In the genomic region with DNA sequence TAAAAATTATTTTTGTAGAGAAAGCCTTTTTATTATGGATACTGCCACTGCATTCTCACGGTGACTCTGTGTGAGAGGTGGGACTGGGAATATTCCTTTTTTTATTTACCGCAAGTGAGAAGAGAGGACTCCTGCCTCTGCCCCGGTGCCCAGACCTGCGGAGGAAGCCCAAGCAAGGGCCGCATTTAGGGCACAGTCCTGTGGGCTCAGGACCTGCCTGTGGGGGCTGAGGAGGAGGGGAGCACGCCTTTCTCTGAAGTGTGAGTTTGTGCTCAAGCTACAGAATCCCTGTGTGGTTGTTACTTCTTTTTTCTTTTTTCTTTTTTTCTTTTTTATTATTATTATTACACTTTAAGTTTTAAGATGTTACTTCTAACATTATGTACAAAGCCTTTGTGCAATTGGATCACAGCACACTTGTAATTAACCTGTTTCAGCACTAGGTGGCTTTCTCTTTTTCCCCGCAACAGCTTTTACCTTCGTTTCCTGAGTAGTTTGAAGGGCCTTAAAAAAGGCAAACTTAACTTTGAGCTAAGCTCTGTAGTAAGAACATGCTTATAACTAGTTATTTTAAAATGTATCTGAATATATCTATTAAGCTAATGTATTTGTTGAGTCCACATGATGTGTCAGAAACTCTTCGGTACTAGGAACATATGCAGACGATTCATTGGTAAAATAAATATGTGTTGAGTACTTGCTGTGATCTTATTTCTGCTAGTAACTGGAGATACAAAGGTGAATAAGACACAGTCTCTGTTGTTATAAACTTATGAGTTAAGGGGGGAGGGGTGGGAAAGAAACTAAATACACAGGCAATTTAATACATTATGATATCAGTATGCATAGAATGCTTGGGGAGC, we compare ENCODE assay signal across 9 cellular contexts. TPM values are rescaled to one million over a fixed set of nuclear protein-coding genes. Genes with fewer than 3 reads are reported as not detected.
DNase-seq lines count a peak whose midpoint lies in the region; ATAC-seq, FAIRE-seq and TF ChIP-seq lines count a peak whose summit lies in the region.
"Had no signal": no experiment of that assay in that cellular context is flagged by ENCODE, and none has a peak within 500 bp of the region (broad histone marks: within the 10 kb centered on the region; RNA-seq: fewer than 3 reads in every experiment).

No MANE protein-coding gene starts in this region.

- no peaks in the 10 kb centered on the region for H3K9me2 ChIP-seq in Loucy (replicated peaks; ENCODE audit: low read depth, low read length)

- no peaks in the 10 kb centered on the region for H3K36me3 Mint-ChIP-seq in CD8-positive, alpha-beta T cell
- H3K36me3 Mint-ChIP-seq: memory B cell had no signal

- CTCF ChIA-PET in CD8-positive, alpha-beta T cell (lab: Charles Lee): interaction anchor here (0.6 to 0.9 kb wide), 3 partner anchors 23 to 916 kb away, joined by 3 to 4 read pairs (median 3); no protein-coding TSS in a partner anchor
- CTCF ChIA-PET in K562 (lab: Yijun Ruan, JAX; ENCODE audit: low intra/inter-chr PET ratio): no interaction called here

- H3K79me2 ChIP-seq in Loucy (ENCODE audit: insufficient read depth, low read length): peaks cover 97% of the 10 kb centered on the region
- H3K79me2 ChIP-seq in K562 (ENCODE audit: control insufficient read depth, insufficient read depth, low read length): peaks cover 92% of the 10 kb centered on the region

- peak; percentile 60 for TF ChIP-seq CTCF in CD8-positive, alpha-beta T cell (IDR thresholded peaks at IDR 0.05)
- TF ChIP-seq CTCF in Loucy (conservative IDR thresholded peaks at IDR 0.05; ENCODE audit: low read length) (peak; percentile 69), K562 (IDR thresholded peaks at IDR 0.05 in 2 of 3, conservative IDR thresholded peaks at IDR 0.05 in 1 of 3; ENCODE audit: insufficient read depth in 2 of 3, low read depth in 1 of 3, low read length in 3 of 3) (peak; percentile 43 to 54 (median 53); a peak in 5 of 6 replicates), right lobe of liver (IDR thresholded peaks at IDR 0.05) (peak; percentile 63 to 67 (median 64))

- DNase-seq in CD8-positive, alpha-beta T cell: no peak
- DNase-seq in K562 (ENCODE audit: extremely low read depth in 1 of 4, low spot score in 3 of 4) (peak in 3 of 4 experiments; percentile 33 to 65 (median 39)), right lobe of liver (no peak), activated T-cell treated with anti-CD3 and anti-CD28 coated beads for 4 hours (no peak), NCI-H526 treated with DMSO at 0.1 percent for 48 hours (lab: John Stamatoyannopoulos, UW) (no peak)
- DNase-seq in stimulated activated CD4-positive, alpha-beta T cell treated with anti-CD3 and anti-CD28 coated beads, Interleukin-4, amount 100 ng/mL, for 24 hours: no peak

- H3K9me3 Mint-ChIP-seq in CD8-positive, alpha-beta T cell: no peaks in the 10 kb centered on the region
- H3K9me3 Mint-ChIP-seq: memory B cell had no signal

- no peak overlapping the region for H3K4me3 Mint-ChIP-seq in CD8-positive, alpha-beta T cell
- H3K4me3 Mint-ChIP-seq: memory B cell had no signal

- no peaks in the 10 kb centered on the region for H3K36me3 ChIP-seq in CD8-positive, alpha-beta T cell (ENCODE audit: insufficient read depth, low read length)
- no peaks in the 10 kb centered on the region for H3K36me3 ChIP-seq in Loucy (ENCODE audit: insufficient read depth, low read length)
- no peaks in the 10 kb centered on the region for H3K36me3 ChIP-seq in K562 (ENCODE audit: control insufficient read depth, insufficient read depth, low read length)
- no peaks in the 10 kb centered on the region for H3K36me3 ChIP-seq in right lobe of liver

- H3K27me3 Mint-ChIP-seq in CD8-positive, alpha-beta T cell (ENCODE audit: low read depth): peaks cover 6% of the 10 kb centered on the region

- no peaks in the 10 kb centered on the region for H3F3A ChIP-seq in Loucy (ENCODE audit: low read depth)

- no peaks in the 10 kb centered on the region for H3K27me3 ChIP-seq in CD8-positive, alpha-beta T cell (ENCODE audit: insufficient read depth, low read length)
- H3K27me3 ChIP-seq in Loucy (ENCODE audit: insufficient read depth, low read length, poor library complexity, severe bottlenecking) (no peaks in the 10 kb centered on the region), K562 (ENCODE audit: control insufficient read depth in 2 of 2, insufficient read depth in 2 of 2, low read length in 2 of 2) (no peaks in the 10 kb centered on the region), right lobe of liver (no peaks in the 10 kb centered on the region)

- peak; percentile 23 for FAIRE-seq in K562 (lab: Jason Lieb, UNC)

- H4K20me1 ChIP-seq in Loucy (ENCODE audit: insufficient read depth, low read length, poor library complexity, severe bottlenecking): peaks cover 39% of the 10 kb centered on the region
- no peaks in the 10 kb centered on the region; the same call in 1 of the 2 replicates for H4K20me1 ChIP-seq in K562 (replicated peaks; ENCODE audit: control insufficient read depth, insufficient read depth, low read length)

- ATAC-seq in CD8-positive, alpha-beta T cell: peak; percentile 38
- ATAC-seq in GM19043 (IDR thresholded peaks at IDR 0.05; ENCODE audit: low read depth, unreplicated experiment) (peak; percentile 74), K562 (peak; percentile 59), right lobe of liver (peak; percentile 79 to 86 (median 82))

- no peak overlapping the region for H3K27ac Mint-ChIP-seq in CD8-positive, alpha-beta T cell
- H3K27ac Mint-ChIP-seq: memory B cell had no signal

- H3K9me3 ChIP-seq in CD8-positive, alpha-beta T cell (ENCODE audit: low read length): no peaks in the 10 kb centered on the region
- H3K9me3 ChIP-seq in Loucy (ENCODE audit: insufficient read depth, low read depth, low read length) (no peaks in the 10 kb centered on the region), K562 (replicated peaks; ENCODE audit: control insufficient read depth, insufficient read depth, low read depth, low read length) (no peaks in the 10 kb centered on the region), right lobe of liver (no peaks in the 10 kb centered on the region)

- peak; percentile 31 to 52; a peak in 2 of 4 replicates for TF ChIP-seq RAD21 in K562 (CRISPR knock-in tag; conservative IDR thresholded peaks at IDR 0.05 in 1 of 2, IDR thresholded peaks at IDR 0.05 in 1 of 2)

- in situ Hi-C loops in K562 (cut with MboI): no loop called here

- peak overlapping the region; percentile 41 for H3K4me2 ChIP-seq in Loucy (ENCODE audit: low read depth, low read length, poor library complexity, severe bottlenecking)
- no peak overlapping the region; the same call in 1 of the 2 replicates for H3K4me2 ChIP-seq in K562 (ENCODE audit: insufficient read depth, low read length)

- no peak overlapping the region for H3K9ac ChIP-seq in Loucy (ENCODE audit: low read depth, low read length, poor library complexity, severe bottlenecking)
- H3K9ac ChIP-seq in K562 (ENCODE audit: insufficient read depth in 1 of 2, low read depth in 2 of 2, low read length in 2 of 2): no peak overlapping the region

- H2AFZ ChIP-seq in Loucy (ENCODE audit: low read length): no peak overlapping the region
- H2AFZ ChIP-seq in K562 (ENCODE audit: low read depth, low read length): no peak overlapping the region

- no peak overlapping the region for H3K4me3 ChIP-seq in CD8-positive, alpha-beta T cell (ENCODE audit: low read depth, low read length)
- H3K4me3 ChIP-seq in Loucy (ENCODE audit: low read length, poor library complexity, severe bottlenecking): peak overlapping the region; percentile 11
- no peak overlapping the region for H3K4me3 ChIP-seq in K562
- H3K4me3 ChIP-seq in right lobe of liver: no peak overlapping the region

- H3K9me1 ChIP-seq in K562 (ENCODE audit: control insufficient read depth, insufficient read depth, low read length): no peaks in the 10 kb centered on the region

- TF ChIP-seq POLR2A in K562 (conservative IDR thresholded peaks at IDR 0.05) (no peak), right lobe of liver (IDR thresholded peaks at IDR 0.05) (no peak)

- no peaks in the 10 kb centered on the region for H3K4me1 Mint-ChIP-seq in CD8-positive, alpha-beta T cell (ENCODE audit: low read depth)
- H3K4me1 Mint-ChIP-seq: memory B cell had no signal

- BruUV-seq in K562 (replicated peaks; lab: Mats Ljungman, UMichigan): no TSS peak

- WGBS in K562 (ENCODE audit: insufficient coverage, low coverage, missing lambda C conversion rate): 34% methylated on average over 10 of the region's 10 CpGs
- WGBS in right lobe of liver (ENCODE audit: insufficient coverage, low coverage, low lambda C conversion rate, missing lambda C conversion rate): 42% methylated on average over 10 of the region's 10 CpGs

- POLR2A ChIA-PET in CD8-positive, alpha-beta T cell (lab: Charles Lee): no interaction called here
- POLR2A ChIA-PET in K562 (lab: Yijun Ruan, JAX): interaction anchor here (1.1 to 1.6 kb wide), 2 partner anchors 11 to 19 kb away, joined by 4 read pairs; partner anchors contain the start of gene AMOTL1

- no peak for TF ChIP-seq EP300 in K562 (IDR thresholded peaks at IDR 0.05; ENCODE audit: low read length)

- no peak overlapping the region for H3K27ac ChIP-seq in CD8-positive, alpha-beta T cell (ENCODE audit: low read depth, low read length)
- H3K27ac ChIP-seq in K562 (ENCODE audit: extremely low read depth, low read depth, low read length) (peak overlapping the region; percentile 8; the same call in 1 of the 3 replicates), right lobe of liver (peak overlapping the region in 1 of 3 donors; percentile 5)

- intact Hi-C loops in CD8-positive, alpha-beta T cell (cut with DNase I, micrococcal nuclease): loop anchor here (1.0 to 10.0 kb wide), 4 partner anchors 90 to 1640 kb away; no protein-coding TSS in a partner anchor
- intact Hi-C loops in K562 (cut with micrococcal nuclease): loop anchor here (5.0 kb wide), 1 partner anchor 111 kb away; no protein-coding TSS in a partner anchor
- intact Hi-C loops in right lobe of liver (cut with DNase I): no loop called here

- no peaks in the 10 kb centered on the region for H3K4me1 ChIP-seq in CD8-positive, alpha-beta T cell (ENCODE audit: insufficient read depth, low read length)
- H3K4me1 ChIP-seq in Loucy (ENCODE audit: insufficient read depth, low read length, poor library complexity, severe bottlenecking) (peaks cover 60% of the 10 kb centered on the region), K562 (replicated peaks in 1 of 2; ENCODE audit: control insufficient read depth in 2 of 2, insufficient read depth in 2 of 2, low read length in 2 of 2) (peaks cover 0 to 43% of the 10 kb centered on the region in 2 experiments; a peak in 3 of 5 replicates), right lobe of liver (peaks cover 0 to 20% (median 0%) of the 10 kb centered on the region in 4 donors)

RNA-seq across cellular contexts. Expression of gene AMOTL1, which starts 18.3 kb away (rescaled TPM):
- total RNA-seq in CD8-positive, alpha-beta T cell: under 1 TPM; 0.19 to 0.39 TPM
- total RNA-seq in K562 (2011; cell fraction: chromatin; rRNA removed; ENCODE audit: low replicate concordance): 33.3 and 42.6 TPM in 2 replicates
- 17.8 and 18.0 TPM in 2 replicates for total RNA-seq in K562 (2011; cell fraction: nucleolus; rRNA removed)
- total RNA-seq in K562 (2011; cell fraction: nucleoplasm; rRNA removed): 26.3 and 39.2 TPM in 2 replicates
- total RNA-seq in K562 (2014; rRNA removed) (20.9 and 22.1 TPM in 2 replicates), K562 (2014; rRNA removed; fragmentation: Illumina TruSeq; extraction: Trizol) (14.0 and 14.4 TPM in 2 replicates), K562 (2015; rRNA removed; fragmentation: Illumina TruSeq; extraction: Trizol) (12.8 and 12.9 TPM in 2 replicates), K562 (2021) (29.9 and 35.4 TPM in 2 replicates), right lobe of liver (10 to 100 TPM in 4 of 6 experiments, 1 to 10 TPM in 2; 7.4 to 43.8 (median 17.3) TPM)
- polyA plus RNA-seq in K562 (2011; rRNA removed) (2.5 and 16.7 TPM in 2 replicates), K562 (2014; fragmentation: Illumina TruSeq; extraction: Trizol) (18.7 and 18.8 TPM in 2 replicates), K562 (2014; fragmentation: Nextera tagmentation; extraction: Ambion mirVana) (1 to 10 TPM; 4.0 to 4.7 TPM), K562 (2014; rRNA removed) (12.6 and 13.3 TPM in 2 replicates)
- 2.0 and 12.2 TPM in 2 replicates for polyA plus RNA-seq in K562 (2011; cell fraction: cytosol; rRNA removed)
- polyA plus RNA-seq in K562 (2011; cell fraction: nucleus; rRNA removed): 3.0 and 21.5 TPM in 2 replicates
- polyA plus RNA-seq in K562 (2012): 17.9 and 23.2 TPM in 2 replicates
- polyA minus RNA-seq in K562 (2011; rRNA and poly(A)+ RNA removed): 5.5 and 37.5 TPM in 2 replicates
- 3.5 and 21.8 TPM in 2 replicates for polyA minus RNA-seq in K562 (2011; cell fraction: cytosol; rRNA and poly(A)+ RNA removed)
- polyA minus RNA-seq in K562 (2011; cell fraction: nucleus; rRNA and poly(A)+ RNA removed): 3.9 and 17.8 TPM in 2 replicates

Comparison
In these comparisons a context has a peak if more than half of its experiments do, and no peak if none do; other contexts are left out.
1. DNase-seq: peak in K562 (3 of 4); none in CD8-positive, alpha-beta T cell (0 of 7), right lobe of liver (0 of 3), activated T-cell treated with anti-CD3 and anti-CD28 coated beads for 4 hours (single experiment), NCI-H526 treated with DMSO at 0.1 percent for 48 hours (single experiment) and stimulated activated CD4-positive, alpha-beta T cell treated with anti-CD3 and anti-CD28 coated beads, Interleukin-4, amount 100 ng/mL, for 24 hours (single experiment).
2. RNA of gene AMOTL1, which starts 18.3 kb away (total RNA-seq): 12.8 to 42.6 TPM in K562 and 7.4 to 43.8 TPM in right lobe of liver; 0.19 to 0.39 TPM in CD8-positive, alpha-beta T cell; every median in the first group is over 4 times any median in the second.
3. intact Hi-C loops: an anchor here in CD8-positive, alpha-beta T cell (1.0 to 10.0 kb wide) and K562 (5.0 kb wide); none called in right lobe of liver.
4. Peak in every context shown above with its lines, with median percentiles within 50 percentile points of each other: ATAC-seq and CTCF ChIP-seq.